1 cellular context compared by ENCODE assay signal in genomic region chr7:92178928-92179373, GRCh38.
TF ChIP-seq lines count a peak whose summit lies in the region.

LRRD1 (minus strand) TSS chr7:92179142; CDS start chr7:92165202, 13,940 bp downstream.

TF ChIP-seq in HepG2, 621 proteins besides CTCF, POLR2A, EP300 and RAD21 (continued from another document and continues in another):
- TF ChIP-seq ZNF687 (CRISPR knock-in tag; IDR thresholded peaks at IDR 0.05) = peak; percentile 85
- peak; percentile 49; the same call in 1 of the 2 replicates for TF ChIP-seq ZNF766 (CRISPR knock-in tag; IDR thresholded peaks at IDR 0.05; ENCODE audit: borderline replicate concordance)
- TF ChIP-seq KMT2A (CRISPR knock-in tag; IDR thresholded peaks at IDR 0.05) = peak; percentile 77
- peak; percentile 91 for TF ChIP-seq ZFP90 (CRISPR knock-in tag; IDR thresholded peaks at IDR 0.05; ENCODE audit: borderline replicate concordance)
- 0 out of 2 replicates have a peak, but pooled peaks have one; percentile 40 for TF ChIP-seq HMGXB3 (CRISPR knock-in tag; IDR thresholded peaks at IDR 0.05; ENCODE audit: borderline replicate concordance)
- 0 out of 2 replicates have a peak, but pooled peaks have one; percentile 47 for TF ChIP-seq WIZ (CRISPR knock-in tag; IDR thresholded peaks at IDR 0.05)
- TF ChIP-seq SPEN (CRISPR knock-in tag; IDR thresholded peaks at IDR 0.05; ENCODE audit: low read depth) = peak; percentile 72
- 0 out of 2 replicates have a peak, but pooled peaks have one; percentile 41 for TF ChIP-seq RNF2 (conservative IDR thresholded peaks at IDR 0.05; ENCODE audit: low read depth)
- TF ChIP-seq THRA (CRISPR knock-in tag; IDR thresholded peaks at IDR 0.05; ENCODE audit: borderline replicate concordance) = 0 out of 2 replicates have a peak, but pooled peaks have one; percentile 46
- peak; percentile 46; the same call in 1 of the 2 replicates for TF ChIP-seq ARID4A (CRISPR knock-in tag; IDR thresholded peaks at IDR 0.05; ENCODE audit: borderline replicate concordance)
- 0 out of 2 replicates have a peak, but pooled peaks have one; percentile 19 for TF ChIP-seq HMG20A (CRISPR knock-in tag; IDR thresholded peaks at IDR 0.05; ENCODE audit: borderline replicate concordance)
- TF ChIP-seq MTF2 (CRISPR knock-in tag; IDR thresholded peaks at IDR 0.05; ENCODE audit: borderline replicate concordance) = peak; percentile 70; the same call in 1 of the 2 replicates
- peak; percentile 83 for TF ChIP-seq YEATS4 (CRISPR knock-in tag; IDR thresholded peaks at IDR 0.05; ENCODE audit: borderline replicate concordance)
- TF ChIP-seq TFDP1 (CRISPR knock-in tag; IDR thresholded peaks at IDR 0.05; ENCODE audit: borderline replicate concordance) = peak; percentile 50; the same call in 1 of the 2 replicates
- no peak for TF ChIP-seq ZNF816 (CRISPR knock-in tag; IDR thresholded peaks at IDR 0.05; ENCODE audit: borderline replicate concordance)
- TF ChIP-seq KMT2B (CRISPR knock-in tag; IDR thresholded peaks at IDR 0.05) = peak; percentile 69
- TF ChIP-seq ZNF574 (CRISPR knock-in tag; IDR thresholded peaks at IDR 0.05) = peak; percentile 83
- TF ChIP-seq TOE1 (CRISPR knock-in tag; IDR thresholded peaks at IDR 0.05) = no peak
- TF ChIP-seq ZMYM4 (CRISPR knock-in tag; IDR thresholded peaks at IDR 0.05) = peak; percentile 80; the same call in 1 of the 2 replicates
- peak; percentile 71 for TF ChIP-seq ZNF777 (CRISPR knock-in tag; IDR thresholded peaks at IDR 0.05)
- TF ChIP-seq HINFP (CRISPR knock-in tag; IDR thresholded peaks at IDR 0.05; ENCODE audit: low read depth) = 0 out of 2 replicates have a peak, but pooled peaks have one; percentile 29
- no peak for TF ChIP-seq MAF1 (CRISPR knock-in tag; IDR thresholded peaks at IDR 0.05; ENCODE audit: borderline replicate concordance)
- TF ChIP-seq ZKSCAN8 (CRISPR knock-in tag; IDR thresholded peaks at IDR 0.05; ENCODE audit: borderline replicate concordance) = 0 out of 2 replicates have a peak, but pooled peaks have one; percentile 38
- TF ChIP-seq ZBTB38 (CRISPR knock-in tag; IDR thresholded peaks at IDR 0.05) = peak; percentile 68
- no peak for TF ChIP-seq ZNF33B (CRISPR knock-in tag; IDR thresholded peaks at IDR 0.05)
- TF ChIP-seq ETV5 (CRISPR knock-in tag; IDR thresholded peaks at IDR 0.05; ENCODE audit: borderline replicate concordance) = peak; percentile 27; the same call in 1 of the 2 replicates
- no peak for TF ChIP-seq SOX6 (IDR thresholded peaks at IDR 0.05)
- TF ChIP-seq SOX6 (CRISPR knock-in tag; IDR thresholded peaks at IDR 0.05) = peak; percentile 49; the same call in 1 of the 2 replicates
- TF ChIP-seq MED8 (CRISPR knock-in tag; IDR thresholded peaks at IDR 0.05; ENCODE audit: insufficient replicate concordance) = no peak
- TF ChIP-seq TOPORS (CRISPR knock-in tag; IDR thresholded peaks at IDR 0.05) = 0 out of 2 replicates have a peak, but pooled peaks have one; percentile 29
- peak; percentile 99 for TF ChIP-seq UBTF (CRISPR knock-in tag; IDR thresholded peaks at IDR 0.05)
- 0 out of 2 replicates have a peak, but pooled peaks have one; percentile 32 for TF ChIP-seq FOXK1 (CRISPR knock-in tag; IDR thresholded peaks at IDR 0.05; ENCODE audit: borderline replicate concordance, low read depth)
